ENCODE assay signal across 25 cellular contexts in genomic region chr7:69342154-69342884, GRCh38.
"Had no signal": no experiment of that assay in that cellular context is flagged by ENCODE, and none has a peak within 500 bp of the region (broad histone marks: within the 10 kb centered on the region; RNA-seq: fewer than 3 reads in every experiment).

No MANE protein-coding gene starts in this region.

- H3K27ac Mint-ChIP-seq: activated B cell treated with CpG ODN at 0.5 μM for 24 hours; activated CD8-positive, alpha-beta T cell treated with anti-CD3 and anti-CD28 coated beads for 36 hours; activated T-cell treated with anti-CD3 and anti-CD28 coated beads, Interleukin-2, amount 50 U/mL, for 24 hours; mesothelial cell of epicardium; nephron; stimulated activated memory B cell treated with anti-CD40 and anti-IgM and Interleukin-4, amounts not matched to agents 10 μg/mL and 1 μg/mL and 100 μg/mL, for 72 hours; T-cell had no signal

- H3K36me3 ChIP-seq: ascending aorta, esophagus squamous epithelium, spleen, thoracic aorta, upper lobe of right lung had no signal

- H3K27me3 ChIP-seq: ascending aorta, esophagus squamous epithelium, upper lobe of right lung had no signal

- ATAC-seq: activated CD8-positive, alpha-beta T cell treated with anti-CD3 and anti-CD28 coated beads for 36 hours; left cardiac atrium; stimulated activated memory B cell treated with anti-CD40 and anti-IgM and Interleukin-4, amounts not matched to agents 10 μg/mL and 1 μg/mL and 100 μg/mL, for 72 hours; T-cell; upper lobe of right lung had no signal

- H3K36me3 Mint-ChIP-seq: mesothelial cell of epicardium; stimulated activated memory B cell treated with anti-CD40 and anti-IgM and Interleukin-4, amounts not matched to agents 10 μg/mL and 1 μg/mL and 100 μg/mL, for 72 hours; T-cell had no signal

- H3K4me1 Mint-ChIP-seq: activated B cell treated with CpG ODN at 0.5 μM for 24 hours; stimulated activated memory B cell treated with anti-CD40 and anti-IgM and Interleukin-4, amounts not matched to agents 10 μg/mL and 1 μg/mL and 100 μg/mL, for 72 hours; T-cell had no signal

- H3K27ac ChIP-seq: ascending aorta, esophagus squamous epithelium, parathyroid adenoma, spleen, thoracic aorta, upper lobe of right lung had no signal

- DNase-seq: activated B cell treated with CpG ODN at 0.5 μM for 24 hours; activated CD4-positive, alpha-beta T cell treated with anti-CD3 and anti-CD28 coated beads for 4 hours; activated CD8-positive, alpha-beta T cell treated with anti-CD3 and anti-CD28 coated beads for 36 hours; activated effector memory CD4-positive, alpha-beta T cell treated with Interleukin-2 at 50 U/mL for 16 hours; activated naive CD4-positive, alpha-beta T cell treated with anti-CD3 and anti-CD28 coated beads, Interleukin-2, amount 50 U/mL, for 16 hours; activated T-cell treated with anti-CD3 and anti-CD28 coated beads, Interleukin-2, amount 50 U/mL, for 24 hours; cerebellar nuclear complex; dermis blood vessel endothelial cell; effector memory CD4-positive, alpha-beta T cell; esophagus squamous epithelium; foreskin fibroblast; left cardiac atrium; spleen; stimulated activated CD4-positive, alpha-beta T cell treated with anti-CD3 and anti-CD28 coated beads, Interleukin-4, amount 100 ng/mL, for 4 hours; T-cell; upper lobe of right lung had no signal

- FAIRE-seq: bronchial epithelial cell, endothelial cell of umbilical vein had no signal

- H3K4me3 ChIP-seq: ascending aorta, esophagus squamous epithelium, lung, spleen, thoracic aorta, upper lobe of right lung had no signal

- H3K4me1 ChIP-seq: ascending aorta, esophagus squamous epithelium, spleen, upper lobe of right lung had no signal

- H3K27me3 Mint-ChIP-seq: activated B cell treated with CpG ODN at 0.5 μM for 24 hours; activated T-cell treated with anti-CD3 and anti-CD28 coated beads, Interleukin-2, amount 50 U/mL, for 24 hours; stimulated activated memory B cell treated with anti-CD40 and anti-IgM and Interleukin-4, amounts not matched to agents 10 μg/mL and 1 μg/mL and 100 μg/mL, for 72 hours had no signal

- H3K4me3 Mint-ChIP-seq: activated B cell treated with CpG ODN at 0.5 μM for 24 hours; activated CD8-positive, alpha-beta T cell treated with anti-CD3 and anti-CD28 coated beads for 36 hours; activated T-cell treated with anti-CD3 and anti-CD28 coated beads, Interleukin-2, amount 50 U/mL, for 24 hours; mesothelial cell of epicardium; nephron; stimulated activated memory B cell treated with anti-CD40 and anti-IgM and Interleukin-4, amounts not matched to agents 10 μg/mL and 1 μg/mL and 100 μg/mL, for 72 hours; T-cell had no signal

- H3K9me3 ChIP-seq: esophagus squamous epithelium, thoracic aorta, upper lobe of right lung had no signal
